In genomic region chr7:17016402-17017010, GRCh38 we compare ENCODE assay signal across 27 cellular contexts.
DNase-seq lines count a peak whose midpoint lies in the region; ATAC-seq, FAIRE-seq and TF ChIP-seq lines count a peak whose summit lies in the region.
"Had no signal": no experiment of that assay in that cellular context is flagged by ENCODE, and none has a peak within 500 bp of the region (broad histone marks: within the 10 kb centered on the region; RNA-seq: fewer than 3 reads in every experiment).

No MANE protein-coding gene starts in this region.

- TF ChIP-seq RAD21 in HepG2 (CRISPR knock-in tag; IDR thresholded peaks at IDR 0.05), result no peak

- CTCF ChIA-PET in HepG2 (lab: Yijun Ruan, JAX; ENCODE audit: low intra/inter-chr PET ratio, low total read pairs), result no interaction called here

- no TSS peak for BruUV-seq in HepG2 (replicated peaks; lab: Mats Ljungman, UMichigan)

- H3K4me1 ChIP-seq in DND-41 (ENCODE audit: insufficient read depth, low read length) (peaks cover 7% of the 10 kb centered on the region), SJSA1 (replicated peaks) (peaks cover 21% of the 10 kb centered on the region), HepG2 (ENCODE audit: insufficient read depth, low read length) (peaks cover 35% of the 10 kb centered on the region), upper lobe of right lung (peaks cover 12% of the 10 kb centered on the region), BE2C (no peaks in the 10 kb centered on the region)
- H3K4me1 ChIP-seq: psoas muscle had no signal

- DNase-seq in DND-41 (no peak), SJSA1 (ENCODE audit: low read depth in 1 of 2, low spot score in 2 of 2) (peak in 1 of 2 experiments; percentile 38), HepG2 (ENCODE audit: low spot score) (peak; percentile 94), sciatic nerve (ENCODE audit: low spot score) (no peak), 8988T (no peak), upper lobe of right lung (no peak), BE2C (no peak)
- DNase-seq: activated CD8-positive, alpha-beta memory T cell treated with anti-CD3 and anti-CD28 coated beads, Interleukin-2, amount 50 U/mL, for 48 hours; activated CD8-positive, alpha-beta T cell treated with anti-CD3 and anti-CD28 coated beads for 36 hours; activated naive CD4-positive, alpha-beta T cell treated with anti-CD3 and anti-CD28 coated beads, Interleukin-2, amount 10 ng/mL, durations not matched to agents 7 days and 5 days; CD4-positive, alpha-beta memory T cell; effector CD4-positive, alpha-beta T cell; H9; Kasumi-1; NCI-H1436 treated with DMSO at 0.1 percent for 48 hours; NCI-H69; PC-9; psoas muscle; SK-N-SH; upper lobe of left lung had no signal

- TF ChIP-seq CTCF in DND-41 (IDR thresholded peaks at IDR 0.05; ENCODE audit: borderline replicate concordance, extremely low read depth, low read length, poor library complexity, severe bottlenecking) (no peak), HepG2 (CRISPR knock-in tag; IDR thresholded peaks at IDR 0.05) (no peak), upper lobe of right lung (IDR thresholded peaks at IDR 0.05) (no peak), BE2C (IDR thresholded peaks at IDR 0.05; ENCODE audit: low read depth, low read length) (no peak)

- ATAC-seq in DND-41 (ENCODE audit: insufficient read depth, low read depth) (peak; percentile 82), HepG2 (peak; percentile 74), sciatic nerve (peak; percentile 7), GM21515 (IDR thresholded peaks at IDR 0.05; ENCODE audit: unreplicated experiment) (no peak), upper lobe of right lung (no peak)
- ATAC-seq: activated CD8-positive, alpha-beta T cell treated with anti-CD3 and anti-CD28 coated beads for 36 hours; psoas muscle; stimulated activated memory B cell treated with anti-CD40 and anti-IgM and Interleukin-4, amounts not matched to agents 10 μg/mL and 1 μg/mL and 100 μg/mL, for 72 hours had no signal

- H3K9ac ChIP-seq in DND-41 (ENCODE audit: low read depth, low read length) (no peak overlapping the region), HepG2 (ENCODE audit: insufficient read depth, low read depth, low read length) (peak overlapping the region; percentile 25; the same call in 1 of the 2 replicates)
- H3K9ac ChIP-seq: SK-N-SH had no signal

- intact Hi-C loops in HepG2 (cut with micrococcal nuclease; ENCODE audit: unreplicated experiment), result no loop called here
- intact Hi-C loops in sciatic nerve (cut with DNase I), result no loop called here
- intact Hi-C loops in upper lobe of right lung (cut with DNase I), result no loop called here

- H3K4me3 ChIP-seq in DND-41 (ENCODE audit: low read depth in 1 of 2, low read length in 2 of 2), result no peak overlapping the region
- no peak overlapping the region for H3K4me3 ChIP-seq in SJSA1
- H3K4me3 ChIP-seq in HepG2 (replicated peaks in 1 of 3; ENCODE audit: insufficient read depth in 1 of 3, low read depth in 2 of 3, low read length in 3 of 3), result no peak overlapping the region
- H3K4me3 ChIP-seq in upper lobe of right lung, result no peak overlapping the region
- H3K4me3 ChIP-seq in BE2C (ENCODE audit: low read depth, low read length), result no peak overlapping the region
- H3K4me3 ChIP-seq: cardiac muscle cell, PC-9, psoas muscle, upper lobe of left lung had no signal

- no peaks in the 10 kb centered on the region for H3K9me3 ChIP-seq in DND-41 (ENCODE audit: insufficient read depth, low read length, severe bottlenecking)
- no peaks in the 10 kb centered on the region for H3K9me3 ChIP-seq in SJSA1 (replicated peaks)
- H3K9me3 ChIP-seq in HepG2 (ENCODE audit: low read length), result no peaks in the 10 kb centered on the region
- H3K9me3 ChIP-seq in upper lobe of right lung, result no peaks in the 10 kb centered on the region
- H3K9me3 ChIP-seq in BE2C, result no peaks in the 10 kb centered on the region
- H3K9me3 ChIP-seq: neutrophil, psoas muscle, SK-N-SH, upper lobe of left lung had no signal

- H3K79me2 ChIP-seq in DND-41 (ENCODE audit: insufficient read depth, low read length) (no peaks in the 10 kb centered on the region), HepG2 (ENCODE audit: insufficient read depth, low read length) (no peaks in the 10 kb centered on the region)

- WGBS in HepG2 (ENCODE audit: low lambda C conversion rate), result 85% methylated on average over 2 of the region's 2 CpGs

- TF ChIP-seq EP300 in HepG2 (IDR thresholded peaks at IDR 0.05; ENCODE audit: low read depth in 2 of 2, low read length in 2 of 2) (peak in 1 of 2 experiments; percentile 90; a peak in 2 of 4 replicates), HepG2 (CRISPR knock-in tag; IDR thresholded peaks at IDR 0.05; ENCODE audit: borderline replicate concordance) (peak; percentile 96)

- peak; percentile 42 for FAIRE-seq in HepG2 (lab: Jason Lieb, UNC)
- FAIRE-seq: D721Med, GM18507 had no signal

- H3K27ac ChIP-seq in DND-41 (ENCODE audit: low read length) (peak overlapping the region; percentile 52), SJSA1 (peak overlapping the region; percentile 53), HepG2 (ENCODE audit: extremely low read length, insufficient read depth, low read length) (peak overlapping the region; percentile 54), upper lobe of right lung (no peak overlapping the region)
- H3K27ac ChIP-seq: cardiac muscle cell, epithelial cell of prostate, neutrophil, PC-9, psoas muscle had no signal

- no peak for TF ChIP-seq POLR2A in HepG2 (IDR thresholded peaks at IDR 0.05; ENCODE audit: insufficient read depth in 1 of 2, low read depth in 2 of 2, low read length in 2 of 2)

- in situ Hi-C loops in HepG2 (cut with HindIII; ENCODE audit: extremely low pct_ligation_motif_present, low pct_unique_long_range_greater_than_20kb), result no loop called here

- H3K27me3 ChIP-seq in DND-41 (ENCODE audit: insufficient read depth, low read length, poor library complexity) (no peaks in the 10 kb centered on the region), SJSA1 (replicated peaks) (no peaks in the 10 kb centered on the region), HepG2 (ENCODE audit: control insufficient read depth in 1 of 2, insufficient read depth in 2 of 2, low read length in 2 of 2) (no peaks in the 10 kb centered on the region), upper lobe of right lung (no peaks in the 10 kb centered on the region), BE2C (no peaks in the 10 kb centered on the region)
- H3K27me3 ChIP-seq: cardiac muscle cell, neutrophil, upper lobe of left lung had no signal

- H2AFZ ChIP-seq in DND-41 (ENCODE audit: low read depth, low read length) (0 out of 2 replicates have a peak overlapping the region, but pooled peaks have one; percentile 30), HepG2 (ENCODE audit: low read length) (no peak overlapping the region)
- H2AFZ ChIP-seq: PC-9 had no signal

- no peaks in the 10 kb centered on the region for H4K20me1 ChIP-seq in DND-41 (ENCODE audit: insufficient read depth, low read length)
- no peaks in the 10 kb centered on the region for H4K20me1 ChIP-seq in HepG2 (ENCODE audit: insufficient read depth, low read length)

- H3K4me2 ChIP-seq in DND-41 (ENCODE audit: insufficient read depth, low read length) (no peak overlapping the region), HepG2 (ENCODE audit: low read depth, low read length) (peak overlapping the region; percentile 35; the same call in 1 of the 2 replicates)
- H3K4me2 ChIP-seq: PC-9, SK-N-SH had no signal

- POLR2A ChIA-PET in HepG2 (lab: Yijun Ruan, JAX), result interaction anchor here (1.0 to 1.2 kb wide), 4 partner anchors 23 to 260 kb away, joined by 3 to 7 read pairs (median 4); no protein-coding TSS in a partner anchor

- no peaks in the 10 kb centered on the region for H3K36me3 ChIP-seq in DND-41 (ENCODE audit: insufficient read depth, low read length)
- H3K36me3 ChIP-seq in SJSA1, result no peaks in the 10 kb centered on the region
- no peaks in the 10 kb centered on the region for H3K36me3 ChIP-seq in HepG2 (replicated peaks in 1 of 2; ENCODE audit: control insufficient read depth in 1 of 2, insufficient read depth in 2 of 2, low read length in 2 of 2)
- no peaks in the 10 kb centered on the region for H3K36me3 ChIP-seq in upper lobe of right lung
- H3K36me3 ChIP-seq in BE2C, result no peaks in the 10 kb centered on the region
- H3K36me3 ChIP-seq: cardiac muscle cell, neutrophil, upper lobe of left lung had no signal

TF ChIP-seq in HepG2, 621 proteins besides CTCF, POLR2A, EP300 and RAD21 (continues in another document):
- TF ChIP-seq RORA (CRISPR knock-in tag; IDR thresholded peaks at IDR 0.05) (no peak), HNF4A (CRISPR knock-in tag; IDR thresholded peaks at IDR 0.05) (peak; percentile 77), DPF2 (CRISPR knock-in tag; IDR thresholded peaks at IDR 0.05; ENCODE audit: borderline replicate concordance, low read depth) (0 out of 2 replicates have a peak, but pooled peaks have one; percentile 31), SAP130 (CRISPR knock-in tag; IDR thresholded peaks at IDR 0.05; ENCODE audit: low read depth) (peak; percentile 53; the same call in 1 of the 2 replicates), ZFP1 (CRISPR knock-in tag; IDR thresholded peaks at IDR 0.05) (0 out of 2 replicates have a peak, but pooled peaks have one; percentile 50), KDM1A (CRISPR knock-in tag; IDR thresholded peaks at IDR 0.05) (no peak), RARA (CRISPR knock-in tag; IDR thresholded peaks at IDR 0.05) (peak; percentile 39; the same call in 1 of the 2 replicates)
- TF ChIP-seq, protein P1, sequence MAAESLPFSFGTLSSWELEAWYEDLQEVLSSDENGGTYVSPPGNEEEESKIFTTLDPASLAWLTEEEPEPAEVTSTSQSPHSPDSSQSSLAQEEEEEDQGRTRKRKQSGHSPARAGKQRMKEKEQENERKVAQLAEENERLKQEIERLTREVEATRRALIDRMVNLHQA (CRISPR knock-in tag; IDR thresholded peaks at IDR 0.05), result no peak
- TF ChIP-seq, protein P2, sequence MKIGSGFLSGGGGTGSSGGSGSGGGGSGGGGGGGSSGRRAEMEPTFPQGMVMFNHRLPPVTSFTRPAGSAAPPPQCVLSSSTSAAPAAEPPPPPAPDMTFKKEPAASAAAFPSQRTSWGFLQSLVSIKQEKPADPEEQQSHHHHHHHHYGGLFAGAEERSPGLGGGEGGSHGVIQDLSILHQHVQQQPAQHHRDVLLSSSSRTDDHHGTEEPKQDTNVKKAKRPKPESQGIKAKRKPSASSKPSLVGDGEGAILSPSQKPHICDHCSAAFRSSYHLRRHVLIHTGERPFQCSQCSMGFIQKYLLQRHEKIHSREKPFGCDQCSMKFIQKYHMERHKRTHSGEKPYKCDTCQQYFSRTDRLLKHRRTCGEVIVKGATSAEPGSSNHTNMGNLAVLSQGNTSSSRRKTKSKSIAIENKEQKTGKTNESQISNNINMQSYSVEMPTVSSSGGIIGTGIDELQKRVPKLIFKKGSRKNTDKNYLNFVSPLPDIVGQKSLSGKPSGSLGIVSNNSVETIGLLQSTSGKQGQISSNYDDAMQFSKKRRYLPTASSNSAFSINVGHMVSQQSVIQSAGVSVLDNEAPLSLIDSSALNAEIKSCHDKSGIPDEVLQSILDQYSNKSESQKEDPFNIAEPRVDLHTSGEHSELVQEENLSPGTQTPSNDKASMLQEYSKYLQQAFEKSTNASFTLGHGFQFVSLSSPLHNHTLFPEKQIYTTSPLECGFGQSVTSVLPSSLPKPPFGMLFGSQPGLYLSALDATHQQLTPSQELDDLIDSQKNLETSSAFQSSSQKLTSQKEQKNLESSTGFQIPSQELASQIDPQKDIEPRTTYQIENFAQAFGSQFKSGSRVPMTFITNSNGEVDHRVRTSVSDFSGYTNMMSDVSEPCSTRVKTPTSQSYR (CRISPR knock-in tag; IDR thresholded peaks at IDR 0.05; ENCODE audit: borderline replicate concordance), result peak; percentile 84; the same call in 1 of the 2 replicates

Comparison
In these comparisons a context has a peak if more than half of its experiments do, and no peak if none do; other contexts are left out.
1. ATAC-seq: peak in DND-41 (single experiment), HepG2 (single experiment) and sciatic nerve (single experiment); none in GM21515 (single experiment) and upper lobe of right lung (single experiment).